Comparison of ENCODE assay signal across 1 cellular context in the genomic region with DNA sequence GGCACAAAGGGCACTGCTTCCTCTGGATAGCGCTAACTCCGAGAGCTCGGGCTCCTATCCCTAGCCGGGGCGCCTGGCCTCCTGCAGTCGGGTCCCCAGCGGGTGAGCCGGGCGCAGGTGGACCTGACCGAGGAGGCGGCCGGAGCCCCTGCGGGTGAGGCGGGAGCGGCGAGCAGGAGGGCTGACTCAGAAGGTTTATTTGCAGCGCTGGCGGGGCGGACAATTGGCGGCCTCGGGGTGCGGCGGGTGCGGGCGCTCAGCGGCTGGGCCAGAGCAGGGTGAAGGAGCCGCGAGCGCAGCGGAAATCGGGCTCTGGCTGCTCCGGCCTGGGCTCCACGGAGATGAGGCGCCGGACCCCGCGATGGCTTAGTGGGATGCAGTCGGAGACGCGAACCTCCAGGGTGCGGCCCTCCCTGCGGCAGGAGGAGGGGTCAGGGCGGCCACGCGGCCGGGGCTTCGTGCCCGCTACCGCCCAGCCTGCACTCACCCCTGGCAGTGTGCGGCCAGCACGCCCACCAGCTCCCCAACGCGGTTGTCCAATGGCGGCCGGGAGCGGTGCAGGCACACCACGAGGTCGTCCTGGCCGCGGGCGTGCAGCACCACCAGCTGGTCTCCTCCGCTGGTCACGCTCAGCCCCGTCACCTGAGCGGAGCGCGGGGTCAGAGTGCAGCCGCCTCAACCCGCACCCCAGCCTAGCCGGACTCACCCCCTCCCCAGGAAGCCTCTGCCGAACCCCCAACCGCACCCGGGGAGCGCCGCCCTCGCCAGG.
TF ChIP-seq lines count a peak whose summit lies in the region.

No MANE protein-coding gene starts in this region.

TF ChIP-seq in WTC11, 78 proteins besides CTCF, POLR2A, EP300 and RAD21 (continued from another document):
- TF ChIP-seq, protein P1, sequence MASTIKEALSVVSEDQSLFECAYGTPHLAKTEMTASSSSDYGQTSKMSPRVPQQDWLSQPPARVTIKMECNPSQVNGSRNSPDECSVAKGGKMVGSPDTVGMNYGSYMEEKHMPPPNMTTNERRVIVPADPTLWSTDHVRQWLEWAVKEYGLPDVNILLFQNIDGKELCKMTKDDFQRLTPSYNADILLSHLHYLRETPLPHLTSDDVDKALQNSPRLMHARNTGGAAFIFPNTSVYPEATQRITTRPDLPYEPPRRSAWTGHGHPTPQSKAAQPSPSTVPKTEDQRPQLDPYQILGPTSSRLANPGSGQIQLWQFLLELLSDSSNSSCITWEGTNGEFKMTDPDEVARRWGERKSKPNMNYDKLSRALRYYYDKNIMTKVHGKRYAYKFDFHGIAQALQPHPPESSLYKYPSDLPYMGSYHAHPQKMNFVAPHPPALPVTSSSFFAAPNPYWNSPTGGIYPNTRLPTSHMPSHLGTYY (CRISPR knock-in tag; IDR thresholded peaks at IDR 0.05) = no peak
- TF ChIP-seq CBFB (CRISPR knock-in tag; IDR thresholded peaks at IDR 0.05; ENCODE audit: low read depth) = peak; percentile 67; the same call in 1 of the 2 replicates
- no peak for TF ChIP-seq ZNF232 (CRISPR knock-in tag; IDR thresholded peaks at IDR 0.05)
- TF ChIP-seq, protein P2, sequence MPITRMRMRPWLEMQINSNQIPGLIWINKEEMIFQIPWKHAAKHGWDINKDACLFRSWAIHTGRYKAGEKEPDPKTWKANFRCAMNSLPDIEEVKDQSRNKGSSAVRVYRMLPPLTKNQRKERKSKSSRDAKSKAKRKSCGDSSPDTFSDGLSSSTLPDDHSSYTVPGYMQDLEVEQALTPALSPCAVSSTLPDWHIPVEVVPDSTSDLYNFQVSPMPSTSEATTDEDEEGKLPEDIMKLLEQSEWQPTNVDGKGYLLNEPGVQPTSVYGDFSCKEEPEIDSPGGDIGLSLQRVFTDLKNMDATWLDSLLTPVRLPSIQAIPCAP (CRISPR knock-in tag; IDR thresholded peaks at IDR 0.05) = peak; percentile 86
- TF ChIP-seq MXD4 (CRISPR knock-in tag; IDR thresholded peaks at IDR 0.05; ENCODE audit: borderline replicate concordance) = no peak
- TF ChIP-seq, protein P3, sequence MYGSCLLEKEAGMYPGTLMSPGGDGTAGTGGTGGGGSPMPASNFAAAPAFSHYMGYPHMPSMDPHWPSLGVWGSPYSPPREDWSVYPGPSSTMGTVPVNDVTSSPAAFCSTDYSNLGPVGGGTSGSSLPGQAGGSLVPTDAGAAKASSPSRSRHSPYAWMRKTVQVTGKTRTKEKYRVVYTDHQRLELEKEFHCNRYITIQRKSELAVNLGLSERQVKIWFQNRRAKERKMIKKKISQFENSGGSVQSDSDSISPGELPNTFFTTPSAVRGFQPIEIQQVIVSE (CRISPR knock-in tag; IDR thresholded peaks at IDR 0.05; ENCODE audit: borderline replicate concordance) = no peak
- TF ChIP-seq, protein P4, sequence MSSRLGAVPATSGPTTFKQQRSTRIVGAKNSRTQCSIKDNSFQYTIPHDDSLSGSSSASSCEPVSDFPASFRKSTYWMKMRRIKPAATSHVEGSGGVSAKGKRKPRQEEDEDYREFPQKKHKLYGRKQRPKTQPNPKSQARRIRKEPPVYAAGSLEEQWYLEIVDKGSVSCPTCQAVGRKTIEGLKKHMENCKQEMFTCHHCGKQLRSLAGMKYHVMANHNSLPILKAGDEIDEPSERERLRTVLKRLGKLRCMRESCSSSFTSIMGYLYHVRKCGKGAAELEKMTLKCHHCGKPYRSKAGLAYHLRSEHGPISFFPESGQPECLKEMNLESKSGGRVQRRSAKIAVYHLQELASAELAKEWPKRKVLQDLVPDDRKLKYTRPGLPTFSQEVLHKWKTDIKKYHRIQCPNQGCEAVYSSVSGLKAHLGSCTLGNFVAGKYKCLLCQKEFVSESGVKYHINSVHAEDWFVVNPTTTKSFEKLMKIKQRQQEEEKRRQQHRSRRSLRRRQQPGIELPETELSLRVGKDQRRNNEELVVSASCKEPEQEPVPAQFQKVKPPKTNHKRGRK (CRISPR knock-in tag; IDR thresholded peaks at IDR 0.05; ENCODE audit: borderline replicate concordance) = no peak
- TF ChIP-seq, protein P5, sequence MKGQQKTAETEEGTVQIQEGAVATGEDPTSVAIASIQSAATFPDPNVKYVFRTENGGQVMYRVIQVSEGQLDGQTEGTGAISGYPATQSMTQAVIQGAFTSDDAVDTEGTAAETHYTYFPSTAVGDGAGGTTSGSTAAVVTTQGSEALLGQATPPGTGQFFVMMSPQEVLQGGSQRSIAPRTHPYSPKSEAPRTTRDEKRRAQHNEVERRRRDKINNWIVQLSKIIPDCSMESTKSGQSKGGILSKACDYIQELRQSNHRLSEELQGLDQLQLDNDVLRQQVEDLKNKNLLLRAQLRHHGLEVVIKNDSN (CRISPR knock-in tag; IDR thresholded peaks at IDR 0.05) = peak; percentile 64; the same call in 1 of the 2 replicates
- peak; percentile 89; the same call in 1 of the 2 replicates for TF ChIP-seq TP53 (CRISPR knock-in tag; IDR thresholded peaks at IDR 0.05)
- TF ChIP-seq, protein P6, sequence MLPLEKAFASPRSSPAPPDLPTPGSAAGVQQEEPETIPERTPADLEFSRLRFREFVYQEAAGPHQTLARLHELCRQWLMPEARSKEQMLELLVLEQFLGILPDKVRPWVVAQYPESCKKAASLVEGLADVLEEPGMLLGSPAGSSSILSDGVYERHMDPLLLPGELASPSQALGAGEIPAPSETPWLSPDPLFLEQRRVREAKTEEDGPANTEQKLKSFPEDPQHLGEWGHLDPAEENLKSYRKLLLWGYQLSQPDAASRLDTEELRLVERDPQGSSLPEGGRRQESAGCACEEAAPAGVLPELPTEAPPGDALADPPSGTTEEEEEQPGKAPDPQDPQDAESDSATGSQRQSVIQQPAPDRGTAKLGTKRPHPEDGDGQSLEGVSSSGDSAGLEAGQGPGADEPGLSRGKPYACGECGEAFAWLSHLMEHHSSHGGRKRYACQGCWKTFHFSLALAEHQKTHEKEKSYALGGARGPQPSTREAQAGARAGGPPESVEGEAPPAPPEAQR (CRISPR knock-in tag; IDR thresholded peaks at IDR 0.05) = no peak
- TF ChIP-seq GTF2I (CRISPR knock-in tag; conservative IDR thresholded peaks at IDR 0.05) = no peak
- no peak for TF ChIP-seq ZNF121 (CRISPR knock-in tag; IDR thresholded peaks at IDR 0.05)
- peak; percentile 71 for TF ChIP-seq ETV6 (CRISPR knock-in tag; IDR thresholded peaks at IDR 0.05)
- peak; percentile 54; the same call in 1 of the 2 replicates for TF ChIP-seq NR1H2 (CRISPR knock-in tag; IDR thresholded peaks at IDR 0.05)
- TF ChIP-seq, protein P7, sequence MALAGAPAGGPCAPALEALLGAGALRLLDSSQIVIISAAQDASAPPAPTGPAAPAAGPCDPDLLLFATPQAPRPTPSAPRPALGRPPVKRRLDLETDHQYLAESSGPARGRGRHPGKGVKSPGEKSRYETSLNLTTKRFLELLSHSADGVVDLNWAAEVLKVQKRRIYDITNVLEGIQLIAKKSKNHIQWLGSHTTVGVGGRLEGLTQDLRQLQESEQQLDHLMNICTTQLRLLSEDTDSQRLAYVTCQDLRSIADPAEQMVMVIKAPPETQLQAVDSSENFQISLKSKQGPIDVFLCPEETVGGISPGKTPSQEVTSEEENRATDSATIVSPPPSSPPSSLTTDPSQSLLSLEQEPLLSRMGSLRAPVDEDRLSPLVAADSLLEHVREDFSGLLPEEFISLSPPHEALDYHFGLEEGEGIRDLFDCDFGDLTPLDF (CRISPR knock-in tag; IDR thresholded peaks at IDR 0.05) = peak; percentile 83; the same call in 1 of the 2 replicates
- TF ChIP-seq, protein P8, sequence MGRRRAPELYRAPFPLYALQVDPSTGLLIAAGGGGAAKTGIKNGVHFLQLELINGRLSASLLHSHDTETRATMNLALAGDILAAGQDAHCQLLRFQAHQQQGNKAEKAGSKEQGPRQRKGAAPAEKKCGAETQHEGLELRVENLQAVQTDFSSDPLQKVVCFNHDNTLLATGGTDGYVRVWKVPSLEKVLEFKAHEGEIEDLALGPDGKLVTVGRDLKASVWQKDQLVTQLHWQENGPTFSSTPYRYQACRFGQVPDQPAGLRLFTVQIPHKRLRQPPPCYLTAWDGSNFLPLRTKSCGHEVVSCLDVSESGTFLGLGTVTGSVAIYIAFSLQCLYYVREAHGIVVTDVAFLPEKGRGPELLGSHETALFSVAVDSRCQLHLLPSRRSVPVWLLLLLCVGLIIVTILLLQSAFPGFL (CRISPR knock-in tag; IDR thresholded peaks at IDR 0.05; ENCODE audit: borderline replicate concordance) = no peak
- peak; percentile 81 for TF ChIP-seq SMAD3 (CRISPR knock-in tag; IDR thresholded peaks at IDR 0.05; ENCODE audit: borderline replicate concordance)
- TF ChIP-seq, protein P9, sequence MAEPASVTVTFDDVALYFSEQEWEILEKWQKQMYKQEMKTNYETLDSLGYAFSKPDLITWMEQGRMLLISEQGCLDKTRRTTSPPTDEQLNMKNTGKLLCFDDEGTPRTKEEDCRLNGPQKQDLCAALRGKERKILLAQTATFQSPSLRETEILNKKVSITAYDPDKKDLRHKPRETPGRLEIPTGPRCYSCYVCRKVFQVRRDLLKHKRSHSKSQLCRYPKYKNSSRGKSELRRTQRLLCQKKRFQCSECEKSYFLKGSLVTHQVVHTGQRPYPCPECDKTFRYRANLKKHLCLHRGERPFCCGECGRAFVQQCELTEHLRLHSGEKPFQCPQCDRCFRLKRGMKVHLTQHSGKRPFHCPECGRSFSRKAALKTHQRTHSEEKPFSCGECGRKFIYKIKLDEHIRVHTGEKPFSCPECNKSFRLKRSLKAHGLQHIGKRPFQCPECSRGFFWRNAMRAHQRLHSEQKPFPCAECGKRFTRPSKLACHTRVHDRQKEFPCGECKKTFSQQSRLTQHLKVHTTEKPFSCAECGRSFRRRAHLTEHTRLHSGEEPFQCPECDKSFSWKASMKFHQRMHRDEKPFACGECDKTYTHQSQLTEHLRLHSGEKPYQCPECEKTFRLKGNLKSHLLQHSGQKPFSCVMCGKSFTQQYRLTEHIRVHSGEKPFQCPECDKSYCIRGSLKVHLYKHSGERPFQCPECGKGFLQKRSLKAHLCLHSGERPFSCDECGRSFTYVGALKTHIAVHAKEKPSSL (CRISPR knock-in tag; conservative IDR thresholded peaks at IDR 0.05) = no peak
- TF ChIP-seq, protein P10, sequence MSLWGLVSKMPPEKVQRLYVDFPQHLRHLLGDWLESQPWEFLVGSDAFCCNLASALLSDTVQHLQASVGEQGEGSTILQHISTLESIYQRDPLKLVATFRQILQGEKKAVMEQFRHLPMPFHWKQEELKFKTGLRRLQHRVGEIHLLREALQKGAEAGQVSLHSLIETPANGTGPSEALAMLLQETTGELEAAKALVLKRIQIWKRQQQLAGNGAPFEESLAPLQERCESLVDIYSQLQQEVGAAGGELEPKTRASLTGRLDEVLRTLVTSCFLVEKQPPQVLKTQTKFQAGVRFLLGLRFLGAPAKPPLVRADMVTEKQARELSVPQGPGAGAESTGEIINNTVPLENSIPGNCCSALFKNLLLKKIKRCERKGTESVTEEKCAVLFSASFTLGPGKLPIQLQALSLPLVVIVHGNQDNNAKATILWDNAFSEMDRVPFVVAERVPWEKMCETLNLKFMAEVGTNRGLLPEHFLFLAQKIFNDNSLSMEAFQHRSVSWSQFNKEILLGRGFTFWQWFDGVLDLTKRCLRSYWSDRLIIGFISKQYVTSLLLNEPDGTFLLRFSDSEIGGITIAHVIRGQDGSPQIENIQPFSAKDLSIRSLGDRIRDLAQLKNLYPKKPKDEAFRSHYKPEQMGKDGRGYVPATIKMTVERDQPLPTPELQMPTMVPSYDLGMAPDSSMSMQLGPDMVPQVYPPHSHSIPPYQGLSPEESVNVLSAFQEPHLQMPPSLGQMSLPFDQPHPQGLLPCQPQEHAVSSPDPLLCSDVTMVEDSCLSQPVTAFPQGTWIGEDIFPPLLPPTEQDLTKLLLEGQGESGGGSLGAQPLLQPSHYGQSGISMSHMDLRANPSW (CRISPR knock-in tag; conservative IDR thresholded peaks at IDR 0.05; ENCODE audit: low read depth) = no peak
- peak; percentile 49 for TF ChIP-seq TEAD1 (CRISPR knock-in tag; IDR thresholded peaks at IDR 0.05)
- TF ChIP-seq ZNF138 (CRISPR knock-in tag; conservative IDR thresholded peaks at IDR 0.05) = 0 out of 2 replicates have a peak, but pooled peaks have one; percentile 83
- TF ChIP-seq ELF4 (CRISPR knock-in tag; IDR thresholded peaks at IDR 0.05; ENCODE audit: low read depth) = no peak
- peak; percentile 80; the same call in 1 of the 2 replicates for TF ChIP-seq NFE2L1 (CRISPR knock-in tag; IDR thresholded peaks at IDR 0.05)
- TF ChIP-seq NFYB (CRISPR knock-in tag; conservative IDR thresholded peaks at IDR 0.05; ENCODE audit: low read depth) = peak; percentile 43; the same call in 1 of the 2 replicates
- TF ChIP-seq SMAD4 (CRISPR knock-in tag; IDR thresholded peaks at IDR 0.05) = peak; percentile 29; the same call in 1 of the 2 replicates
- no peak for TF ChIP-seq KAT7 (CRISPR knock-in tag; IDR thresholded peaks at IDR 0.05; ENCODE audit: borderline replicate concordance)
